ENCODE assay signal across 9 cellular contexts in the genomic region with DNA sequence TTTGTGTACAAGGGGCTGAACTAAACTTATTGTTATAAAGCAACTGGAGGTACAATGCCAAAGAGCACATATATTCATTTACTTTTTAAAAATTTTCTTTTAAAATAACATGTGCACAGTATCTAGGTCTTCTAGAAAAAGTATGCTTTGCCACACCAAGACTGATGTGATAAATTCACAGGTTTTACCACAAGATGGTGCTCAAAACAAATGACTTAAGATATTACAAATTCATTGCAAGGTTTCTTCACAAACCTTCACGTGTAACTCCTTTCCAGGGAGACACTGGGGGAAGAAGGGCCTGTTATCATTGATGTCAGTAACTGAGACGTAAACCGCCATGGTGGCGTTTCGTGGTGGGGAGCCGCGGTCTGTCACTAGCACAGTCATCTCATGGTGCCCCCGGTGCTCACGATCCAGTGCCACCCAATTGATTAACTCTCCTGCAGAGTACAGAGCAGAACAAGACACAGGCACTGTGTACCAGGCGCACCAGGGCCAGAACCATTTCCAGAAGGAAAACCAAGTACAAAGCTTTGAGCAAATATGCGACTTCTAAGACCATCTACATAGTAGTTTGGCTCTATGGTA.
DNase-seq lines count a peak whose midpoint lies in the region; ATAC-seq, FAIRE-seq and TF ChIP-seq lines count a peak whose summit lies in the region.
"Had no signal": no experiment of that assay in that cellular context is flagged by ENCODE, and none has a peak within 500 bp of the region (broad histone marks: within the 10 kb centered on the region; RNA-seq: fewer than 3 reads in every experiment).

No MANE protein-coding gene starts in this region.

- H3K4me1 Mint-ChIP-seq in activated T-helper 1 cell treated with anti-CD3 and anti-CD28 coated beads, Interleukin-12 subunit alpha, Interleukin-12 subunit beta, Interleukin-2, Interleukin-4 antibody, amounts not matched to agents 30 ng/mL and 10 ng/mL and 1 ng/mL, durations not matched to agents 14 hours and 24 hours and 36 hours (ENCODE audit: low read depth): peaks cover 10% of the 10 kb centered on the region

- no peak overlapping the region for H2BK12ac ChIP-seq in H1 (ENCODE audit: low read depth, low read length)

- no peak overlapping the region for H3K18ac ChIP-seq in H1 (ENCODE audit: extremely low read depth, low read length)

- no peak for DNase-seq in GM06990 (ENCODE audit: extremely low read depth, insufficient read length)
- DNase-seq in NAMALWA (ENCODE audit: low spot score): peak; percentile 56
- no peak for DNase-seq in H1 (ENCODE audit: low read depth in 1 of 2, low spot score in 2 of 2)
- peak; percentile 53 for DNase-seq in pons (ENCODE audit: low spot score)
- DNase-seq in activated T-helper 1 cell treated with anti-CD3 and anti-CD28 coated beads, Interleukin-12 subunit alpha, Interleukin-12 subunit beta, Interleukin-2, Interleukin-4 antibody, amounts not matched to agents 30 ng/mL and 10 ng/mL and 1 ng/mL, durations not matched to agents 14 hours and 24 hours and 36 hours (ENCODE audit: low spot score): no peak
- DNase-seq in frontal cortex (ENCODE audit: low spot score in 2 of 2): no peak
- DNase-seq in NCI-H1930 (lab: John Stamatoyannopoulos, UW): no peak

- H3K27me3 ChIP-seq in GM06990 (replicated peaks; ENCODE audit: control insufficient read depth, insufficient read depth, low read length) (no peaks in the 10 kb centered on the region; the same call in 1 of the 2 replicates), H1 (replicated peaks in 1 of 4; ENCODE audit: control insufficient read depth in 3 of 4, extremely low read depth in 1 of 4, insufficient read depth in 3 of 4, low read length in 3 of 4) (peaks cover 0 to 4% (median 3%) of the 10 kb centered on the region in 4 experiments; a peak in 2 of 7 replicates)

- H3K4me1 ChIP-seq in H1 (replicated peaks in 1 of 4; ENCODE audit: control insufficient read depth in 3 of 4, insufficient read depth in 4 of 4, low read length in 3 of 4): no peaks in the 10 kb centered on the region; a peak in 2 of 7 replicates
- H3K4me1 ChIP-seq: parathyroid adenoma had no signal

- H3K9me3 Mint-ChIP-seq in activated T-helper 1 cell treated with anti-CD3 and anti-CD28 coated beads, Interleukin-12 subunit alpha, Interleukin-12 subunit beta, Interleukin-2, Interleukin-4 antibody, amounts not matched to agents 30 ng/mL and 10 ng/mL and 1 ng/mL, durations not matched to agents 14 hours and 24 hours and 36 hours: no peaks in the 10 kb centered on the region

- no peak overlapping the region for H2BK5ac ChIP-seq in H1 (ENCODE audit: low read depth, low read length)

- TF ChIP-seq CTCF in GM06990 (IDR thresholded peaks at IDR 0.05; ENCODE audit: insufficient read depth, low read length, poor library complexity, severe bottlenecking) (peak; percentile 32), H1 (IDR thresholded peaks at IDR 0.05; ENCODE audit: control extremely low read depth in 1 of 3, insufficient read depth in 1 of 3, low read depth in 1 of 3, low read length in 3 of 3) (peak in 2 of 3 experiments; percentile 14 to 32; a peak in 2 of 4 replicates)

- TF ChIP-seq EP300 in H1 (IDR thresholded peaks at IDR 0.05; ENCODE audit: borderline replicate concordance in 1 of 2, low read depth in 2 of 2, low read length in 2 of 2): no peak

- H2BK20ac ChIP-seq in H1 (ENCODE audit: low read length): no peak overlapping the region

- H2BK120ac ChIP-seq in H1 (replicated peaks; ENCODE audit: low read depth, low read length): no peak overlapping the region

- H4K8ac ChIP-seq in H1 (ENCODE audit: extremely low read depth, insufficient read depth, low read length): no peak overlapping the region

- H3K36me3 ChIP-seq in GM06990 (ENCODE audit: control insufficient read depth, insufficient read depth, low read length) (no peaks in the 10 kb centered on the region), H1 (ENCODE audit: control insufficient read depth in 2 of 4, insufficient read depth in 4 of 4, low read length in 3 of 4) (no peaks in the 10 kb centered on the region)

- CTCF ChIA-PET in H1 (lab: Charles Lee; ENCODE audit: partially characterized antibody): interaction anchor here (0.7 to 4.8 kb wide), 26 partner anchors 8 to 549 kb away, joined by 3 to 29 read pairs (median 4); a partner anchor contains a TSS

- H3K9ac ChIP-seq in H1 (replicated peaks in 1 of 4; ENCODE audit: extremely low read depth in 1 of 4, low read depth in 3 of 4, low read length in 3 of 4): no peak overlapping the region
- H3K9ac ChIP-seq: parathyroid adenoma had no signal

- POLR2A ChIA-PET in H1 (lab: Charles Lee; ENCODE audit: partially characterized antibody): no interaction called here

- ATAC-seq in HG03432 (IDR thresholded peaks at IDR 0.05; ENCODE audit: unreplicated experiment): no peak

- intact Hi-C loops in activated T-helper 1 cell treated with anti-CD3 and anti-CD28 coated beads, Interleukin-12 subunit alpha, Interleukin-12 subunit beta, Interleukin-2, Interleukin-4 antibody, amounts not matched to agents 30 ng/mL and 10 ng/mL and 1 ng/mL, durations not matched to agents 14 hours and 24 hours and 36 hours (cut with micrococcal nuclease): loop anchor here (1.0 to 2.0 kb wide), 2 partner anchors 177 to 293 kb away; no protein-coding TSS in a partner anchor

- FAIRE-seq in H1 (lab: Jason Lieb, UNC): peak; percentile 58
- no peak for FAIRE-seq in frontal cortex (lab: Jason Lieb, UNC)

- TF ChIP-seq RAD21 in H1 (IDR thresholded peaks at IDR 0.05 in 1 of 2, conservative IDR thresholded peaks at IDR 0.05 in 1 of 2; ENCODE audit: low read depth in 2 of 2, low read length in 2 of 2): peak; percentile 40

- H3K4me2 ChIP-seq in H1 (ENCODE audit: insufficient read depth in 1 of 2, low read depth in 2 of 2, low read length in 2 of 2): no peak overlapping the region

- H3K79me1 ChIP-seq in H1 (ENCODE audit: low read depth, low read length): no peaks in the 10 kb centered on the region

- TF ChIP-seq POLR2A in H1 (IDR thresholded peaks at IDR 0.05; ENCODE audit: control extremely low read depth in 1 of 2, low read depth in 2 of 2, low read length in 2 of 2): no peak

- H3K27me3 Mint-ChIP-seq in activated T-helper 1 cell treated with anti-CD3 and anti-CD28 coated beads, Interleukin-12 subunit alpha, Interleukin-12 subunit beta, Interleukin-2, Interleukin-4 antibody, amounts not matched to agents 30 ng/mL and 10 ng/mL and 1 ng/mL, durations not matched to agents 14 hours and 24 hours and 36 hours (ENCODE audit: insufficient read depth): peaks cover 49% of the 10 kb centered on the region

- no peak overlapping the region for H3K4me3 Mint-ChIP-seq in activated T-helper 1 cell treated with anti-CD3 and anti-CD28 coated beads, Interleukin-12 subunit alpha, Interleukin-12 subunit beta, Interleukin-2, Interleukin-4 antibody, amounts not matched to agents 30 ng/mL and 10 ng/mL and 1 ng/mL, durations not matched to agents 14 hours and 24 hours and 36 hours

- no peak overlapping the region for H3K4me3 ChIP-seq in GM06990 (replicated peaks; ENCODE audit: low read depth, low read length)
- H3K4me3 ChIP-seq in H1 (ENCODE audit: extremely low read depth in 1 of 4, insufficient read depth in 2 of 4, low read depth in 3 of 4, low read length in 4 of 4): no peak overlapping the region

- H3K23ac ChIP-seq in H1 (ENCODE audit: insufficient read length): no peak overlapping the region

- H3K79me2 ChIP-seq in H1 (ENCODE audit: control insufficient read depth in 1 of 2, insufficient read depth in 2 of 2, low read length in 2 of 2): no peaks in the 10 kb centered on the region
- H3K79me2 ChIP-seq: parathyroid adenoma had no signal

- no peak overlapping the region for H2BK15ac ChIP-seq in H1 (ENCODE audit: low read length)

- H4K5ac ChIP-seq in H1 (ENCODE audit: insufficient read length, low read depth, low read length): no peak overlapping the region

- no peak overlapping the region for H4K91ac ChIP-seq in H1 (replicated peaks; ENCODE audit: insufficient read length, low read length)

- H3K23me2 ChIP-seq in H1 (ENCODE audit: low read depth, low read length): peaks cover 5% of the 10 kb centered on the region; the same call in 1 of the 2 replicates

- H3K14ac ChIP-seq in H1 (ENCODE audit: insufficient read length): no peak overlapping the region

- H3K4ac ChIP-seq in H1 (replicated peaks; ENCODE audit: insufficient read length, low read depth, low read length): no peak overlapping the region

- H3K36me3 Mint-ChIP-seq in activated T-helper 1 cell treated with anti-CD3 and anti-CD28 coated beads, Interleukin-12 subunit alpha, Interleukin-12 subunit beta, Interleukin-2, Interleukin-4 antibody, amounts not matched to agents 30 ng/mL and 10 ng/mL and 1 ng/mL, durations not matched to agents 14 hours and 24 hours and 36 hours (ENCODE audit: low read depth): no peaks in the 10 kb centered on the region

- no peak overlapping the region for H3K27ac Mint-ChIP-seq in activated T-helper 1 cell treated with anti-CD3 and anti-CD28 coated beads, Interleukin-12 subunit alpha, Interleukin-12 subunit beta, Interleukin-2, Interleukin-4 antibody, amounts not matched to agents 30 ng/mL and 10 ng/mL and 1 ng/mL, durations not matched to agents 14 hours and 24 hours and 36 hours

- H3K56ac ChIP-seq in H1 (replicated peaks; ENCODE audit: insufficient read length, low read depth, low read length): no peak overlapping the region

- 84% methylated on average over 11 of the region's 11 CpGs; no CpG with 5 or more reads in 1 of the 2 experiments for WGBS in H1 (ENCODE audit: extremely low coverage in 1 of 2, insufficient coverage in 1 of 2, insufficient read length in 1 of 2, insufficient replicate concordance in 2 of 2, low coverage in 1 of 2, low lambda C conversion rate in 2 of 2, missing lambda C conversion rate in 1 of 2), 2 experiments

- peak overlapping the region; percentile 88; the same call in 1 of the 2 replicates for H2AFZ ChIP-seq in H1 (ENCODE audit: low read length)
- H2AFZ ChIP-seq: parathyroid adenoma had no signal

- no peak overlapping the region for H2AK5ac ChIP-seq in H1 (ENCODE audit: low read depth, low read length)

- H4K20me1 ChIP-seq in H1 (replicated peaks in 1 of 2; ENCODE audit: control insufficient read depth in 1 of 2, insufficient read depth in 2 of 2, low read length in 2 of 2): no peaks in the 10 kb centered on the region

- no peaks in the 10 kb centered on the region for H3K9me3 ChIP-seq in H1 (ENCODE audit: insufficient read depth in 2 of 2, low read depth in 1 of 2, low read length in 1 of 2)

- H3K27ac ChIP-seq in H1 (ENCODE audit: low read depth, low read length): no peak overlapping the region
- H3K27ac ChIP-seq: parathyroid adenoma had no signal

TF ChIP-seq in H1, 55 proteins besides CTCF, POLR2A, EP300 and RAD21 (continues in another document):
- TF ChIP-seq TAF7 (optimal IDR thresholded peaks at IDR 0.05; ENCODE audit: borderline replicate concordance, low read depth, low read length) (no peak), PHF8 (conservative IDR thresholded peaks at IDR 0.05; ENCODE audit: low read depth, low read length) (no peak), HDAC6 (IDR thresholded peaks at IDR 0.05; ENCODE audit: low read depth, low read length) (no peak), TEAD4 (IDR thresholded peaks at IDR 0.05; ENCODE audit: low read depth, low read length) (no peak), ASH2L (IDR thresholded peaks at IDR 0.05; ENCODE audit: low read length) (no peak), KDM5A (IDR thresholded peaks at IDR 0.05; ENCODE audit: low read length) (no peak), CREB1 (IDR thresholded peaks at IDR 0.05) (no peak), CBX5 (IDR thresholded peaks at IDR 0.05; ENCODE audit: low read depth, low read length) (no peak)

Comparison
In these comparisons a context has a peak if more than half of its experiments do, and no peak if none do; other contexts are left out.
1. DNase-seq: peak in NAMALWA (single experiment) and pons (single experiment); none in GM06990 (single experiment), H1 (0 of 2), activated T-helper 1 cell treated with anti-CD3 and anti-CD28 coated beads, Interleukin-12 subunit alpha, Interleukin-12 subunit beta, Interleukin-2, Interleukin-4 antibody, amounts not matched to agents 30 ng/mL and 10 ng/mL and 1 ng/mL, durations not matched to agents 14 hours and 24 hours and 36 hours (single experiment), frontal cortex (0 of 2) and NCI-H1930 (0 of 2).